In genomic region chr1:11350265-11350664, GRCh38 we compare ENCODE assay signal across 1 cellular context.
TF ChIP-seq lines count a peak whose summit lies in the region.

No MANE protein-coding gene starts in this region.

TF ChIP-seq in H1, 55 proteins besides CTCF, POLR2A, EP300 and RAD21:
- TF ChIP-seq TBP (IDR thresholded peaks at IDR 0.05; ENCODE audit: low read depth, low read length) (no peak), YY1 (IDR thresholded peaks at IDR 0.05; ENCODE audit: low read depth, low read length) (no peak), NRF1 (IDR thresholded peaks at IDR 0.05; ENCODE audit: low read depth, low read length) (no peak), ATF2 (IDR thresholded peaks at IDR 0.05; ENCODE audit: low read length) (no peak), GTF2F1 (IDR thresholded peaks at IDR 0.05; ENCODE audit: borderline replicate concordance, low read depth, low read length) (no peak), KDM1A (IDR thresholded peaks at IDR 0.05; ENCODE audit: borderline replicate concordance, low read length) (no peak), MAFK (IDR thresholded peaks at IDR 0.05; ENCODE audit: low read depth, low read length) (no peak), SRF (IDR thresholded peaks at IDR 0.05; ENCODE audit: low read depth, low read length) (no peak), CHD1 (IDR thresholded peaks at IDR 0.05; ENCODE audit: low read depth, low read length) (no peak), RFX5 (IDR thresholded peaks at IDR 0.05; ENCODE audit: borderline replicate concordance, low read depth, low read length) (no peak), E2F6 (IDR thresholded peaks at IDR 0.05) (no peak), HDAC6 (IDR thresholded peaks at IDR 0.05; ENCODE audit: low read depth, low read length) (no peak), KDM4A (IDR thresholded peaks at IDR 0.05; ENCODE audit: low read depth, low read length, severe bottlenecking) (no peak)
